In the genomic region with DNA sequence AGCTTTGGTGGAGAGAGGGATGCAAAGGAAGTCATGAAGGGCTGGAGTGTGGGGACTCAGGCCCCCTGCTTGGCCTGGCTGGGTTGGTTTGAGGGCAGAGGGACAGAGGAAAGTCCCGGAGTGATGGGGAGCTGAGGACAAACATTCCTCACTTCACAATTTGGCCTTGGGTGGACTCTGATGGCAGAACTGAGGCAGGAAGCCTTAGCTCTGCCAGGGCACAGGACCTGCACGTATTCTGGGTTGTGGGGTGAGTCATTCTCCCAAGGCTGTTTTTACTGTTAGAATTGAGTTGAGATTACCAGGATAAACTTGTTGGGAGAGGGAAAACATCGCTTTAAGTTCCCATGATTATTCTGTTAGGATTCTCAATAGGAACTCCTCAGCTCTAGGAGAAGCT, we compare ENCODE assay signal across 18 cellular contexts. TPM values are rescaled to one million over a fixed set of nuclear protein-coding genes. Genes with fewer than 3 reads are reported as not detected.
A peak's percentile ranks its signal among the peaks of the same experiment; 100 is the strongest.
DNase-seq lines count a peak whose midpoint lies in the region; FAIRE-seq and TF ChIP-seq lines count a peak whose summit lies in the region.
"Had no signal": no experiment of that assay in that cellular context is flagged by ENCODE, and none has a peak within 500 bp of the region (broad histone marks: within the 10 kb centered on the region; RNA-seq: fewer than 3 reads in every experiment).

No MANE protein-coding gene starts in this region.

- H3K36me3 Mint-ChIP-seq in T-helper 2 cell treated with Interferon-gamma antibody and Interleukin-4, amounts not matched to agents 5 μg/mL and 100 μg/mL, for 36 hours (ENCODE audit: low read depth): no peaks in the 10 kb centered on the region
- peaks cover 0 to 1% of the 10 kb centered on the region in 2 donors for H3K36me3 Mint-ChIP-seq in CD14-positive monocyte
- peaks cover 20% of the 10 kb centered on the region for H3K36me3 Mint-ChIP-seq in activated CD4-positive, alpha-beta memory T cell treated with anti-CD3 and anti-CD28 coated beads, Interleukin-2, amount 10 ng/mL, durations not matched to agents 7 days and 5 days (ENCODE audit: low read depth)
- peaks cover 5% of the 10 kb centered on the region for H3K36me3 Mint-ChIP-seq in glutamatergic neuron (ENCODE audit: unreplicated experiment)

- H3K27me3 Mint-ChIP-seq in T-helper 2 cell treated with Interferon-gamma antibody and Interleukin-4, amounts not matched to agents 5 μg/mL and 100 μg/mL, for 36 hours (ENCODE audit: low read depth): peaks cover 27% of the 10 kb centered on the region
- H3K27me3 Mint-ChIP-seq in CD14-positive monocyte (ENCODE audit: low read depth in 3 of 3): peaks cover 44 to 64% (median 49%) of the 10 kb centered on the region in 3 donors
- H3K27me3 Mint-ChIP-seq in activated CD4-positive, alpha-beta memory T cell treated with anti-CD3 and anti-CD28 coated beads, Interleukin-2, amount 10 ng/mL, durations not matched to agents 7 days and 5 days: no peaks in the 10 kb centered on the region
- H3K27me3 Mint-ChIP-seq in glutamatergic neuron (ENCODE audit: unreplicated experiment): peaks cover 26% of the 10 kb centered on the region

- peak overlapping the region; percentile 86 for H3K4me3 Mint-ChIP-seq in T-helper 2 cell treated with Interferon-gamma antibody and Interleukin-4, amounts not matched to agents 5 μg/mL and 100 μg/mL, for 36 hours
- peak overlapping the region in 1 of 2 donors; percentile 24 for H3K4me3 Mint-ChIP-seq in CD14-positive monocyte
- peak overlapping the region; percentile 84 for H3K4me3 Mint-ChIP-seq in activated CD4-positive, alpha-beta memory T cell treated with anti-CD3 and anti-CD28 coated beads, Interleukin-2, amount 10 ng/mL, durations not matched to agents 7 days and 5 days
- peak overlapping the region; percentile 89 for H3K4me3 Mint-ChIP-seq in glutamatergic neuron (ENCODE audit: unreplicated experiment)
- H3K4me3 Mint-ChIP-seq: HFFc6 had no signal

- no peak for FAIRE-seq in RCC 7860 (lab: Jason Lieb, UNC)
- FAIRE-seq in H54 (lab: Jason Lieb, UNC): no peak
- FAIRE-seq: D721Med, HTR-8/SVneo, pancreas, urothelium cell line had no signal

- no peak for TF ChIP-seq POLR2A in H54 (IDR thresholded peaks at IDR 0.05; ENCODE audit: low read depth, low read length)

- peaks cover 34% of the 10 kb centered on the region for H3K4me1 Mint-ChIP-seq in T-helper 2 cell treated with Interferon-gamma antibody and Interleukin-4, amounts not matched to agents 5 μg/mL and 100 μg/mL, for 36 hours (ENCODE audit: low read depth)
- peaks cover 11% of the 10 kb centered on the region for H3K4me1 Mint-ChIP-seq in CD14-positive monocyte
- peaks cover 49% of the 10 kb centered on the region for H3K4me1 Mint-ChIP-seq in activated CD4-positive, alpha-beta memory T cell treated with anti-CD3 and anti-CD28 coated beads, Interleukin-2, amount 10 ng/mL, durations not matched to agents 7 days and 5 days
- peaks cover 29% of the 10 kb centered on the region for H3K4me1 Mint-ChIP-seq in glutamatergic neuron (ENCODE audit: low read depth, unreplicated experiment)

- no peak for DNase-seq in T-helper 2 cell treated with Interferon-gamma antibody and Interleukin-4, amounts not matched to agents 5 μg/mL and 100 μg/mL, for 36 hours (ENCODE audit: low spot score)
- DNase-seq in T-helper 2 cell (no peak), CD14-positive monocyte (ENCODE audit: low spot score) (peak; percentile 22), glutamatergic neuron (no peak), RCC 7860 (ENCODE audit: low spot score) (no peak), H54 (ENCODE audit: insufficient read length, low spot score) (no peak), NCI-H748 (lab: John Stamatoyannopoulos, UW; ENCODE audit: unreplicated experiment) (no peak)
- no peak for DNase-seq in activated CD4-positive, alpha-beta memory T cell treated with anti-CD3 and anti-CD28 coated beads, Interleukin-2, amount 10 ng/mL, durations not matched to agents 7 days and 5 days
- DNase-seq: 8988T, amniotic stem cell, HFFc6, NCI-H1092, NCI-H2029, pancreas, right cardiac atrium had no signal

- TF ChIP-seq CTCF in CD14-positive monocyte (IDR thresholded peaks at IDR 0.05): no peak
- TF ChIP-seq CTCF in glutamatergic neuron (IDR thresholded peaks at IDR 0.05; ENCODE audit: partially characterized antibody, unreplicated experiment): no peak

- H3K9me3 Mint-ChIP-seq in T-helper 2 cell treated with Interferon-gamma antibody and Interleukin-4, amounts not matched to agents 5 μg/mL and 100 μg/mL, for 36 hours: no peaks in the 10 kb centered on the region
- H3K9me3 Mint-ChIP-seq in CD14-positive monocyte (peaks cover 0 to 17% (median 4%) of the 10 kb centered on the region in 7 donors), glutamatergic neuron (ENCODE audit: unreplicated experiment) (peaks cover 19% of the 10 kb centered on the region)
- H3K9me3 Mint-ChIP-seq in activated CD4-positive, alpha-beta memory T cell treated with anti-CD3 and anti-CD28 coated beads, Interleukin-2, amount 10 ng/mL, durations not matched to agents 7 days and 5 days: no peaks in the 10 kb centered on the region
- H3K9me3 Mint-ChIP-seq: HFFc6 had no signal

- intact Hi-C loops in CD14-positive monocyte (cut with micrococcal nuclease): no loop called here

- POLR2A ChIA-PET in activated CD4-positive, alpha-beta memory T cell treated with anti-CD3 and anti-CD28 coated beads, Interleukin-2, amount 10 ng/mL, durations not matched to agents 7 days and 5 days (lab: Charles Lee): interaction anchor here (0.7 to 3.6 kb wide), 3 partner anchors 9 to 22 kb away, joined by 3 to 17 read pairs (median 11); no protein-coding TSS in a partner anchor

- CTCF ChIA-PET in activated CD4-positive, alpha-beta memory T cell treated with anti-CD3 and anti-CD28 coated beads, Interleukin-2, amount 10 ng/mL, durations not matched to agents 7 days and 5 days (lab: Charles Lee): interaction anchor here (0.6 to 1.5 kb wide), 3 partner anchors 17 to 60 kb away, joined by 3 to 5 read pairs (median 3); no protein-coding TSS in a partner anchor

- H3K27ac Mint-ChIP-seq in T-helper 2 cell treated with Interferon-gamma antibody and Interleukin-4, amounts not matched to agents 5 μg/mL and 100 μg/mL, for 36 hours: peak overlapping the region; percentile 24
- H3K27ac Mint-ChIP-seq in CD14-positive monocyte (no peak overlapping the region), glutamatergic neuron (ENCODE audit: unreplicated experiment) (peak overlapping the region; percentile 77)
- H3K27ac Mint-ChIP-seq in activated CD4-positive, alpha-beta memory T cell treated with anti-CD3 and anti-CD28 coated beads, Interleukin-2, amount 10 ng/mL, durations not matched to agents 7 days and 5 days: peak overlapping the region; percentile 74
- H3K27ac Mint-ChIP-seq: HFFc6 had no signal

RNA-seq across cellular contexts. Expression of gene GOLGA7B, which starts 2.6 kb away (rescaled TPM):
- not detected for polyA plus RNA-seq in CD14-positive monocyte
- total RNA-seq in activated CD4-positive, alpha-beta memory T cell treated with anti-CD3 and anti-CD28 coated beads, Interleukin-2, amount 10 ng/mL, durations not matched to agents 7 days and 5 days: 10 to 100 TPM; 10.5 to 11.2 TPM
- total RNA-seq in glutamatergic neuron (ENCODE audit: unreplicated experiment): 21.5 TPM
- total RNA-seq: HFFc6 had no signal

Comparison
In these comparisons a context has a peak if more than half of its experiments do, and no peak if none do; other contexts are left out.
1. H3K27ac Mint-ChIP-seq: peak in T-helper 2 cell treated with Interferon-gamma antibody and Interleukin-4, amounts not matched to agents 5 μg/mL and 100 μg/mL, for 36 hours (single experiment), activated CD4-positive, alpha-beta memory T cell treated with anti-CD3 and anti-CD28 coated beads, Interleukin-2, amount 10 ng/mL, durations not matched to agents 7 days and 5 days (single experiment) and glutamatergic neuron (single experiment); none in CD14-positive monocyte (0 of 7).